In the genomic region with DNA sequence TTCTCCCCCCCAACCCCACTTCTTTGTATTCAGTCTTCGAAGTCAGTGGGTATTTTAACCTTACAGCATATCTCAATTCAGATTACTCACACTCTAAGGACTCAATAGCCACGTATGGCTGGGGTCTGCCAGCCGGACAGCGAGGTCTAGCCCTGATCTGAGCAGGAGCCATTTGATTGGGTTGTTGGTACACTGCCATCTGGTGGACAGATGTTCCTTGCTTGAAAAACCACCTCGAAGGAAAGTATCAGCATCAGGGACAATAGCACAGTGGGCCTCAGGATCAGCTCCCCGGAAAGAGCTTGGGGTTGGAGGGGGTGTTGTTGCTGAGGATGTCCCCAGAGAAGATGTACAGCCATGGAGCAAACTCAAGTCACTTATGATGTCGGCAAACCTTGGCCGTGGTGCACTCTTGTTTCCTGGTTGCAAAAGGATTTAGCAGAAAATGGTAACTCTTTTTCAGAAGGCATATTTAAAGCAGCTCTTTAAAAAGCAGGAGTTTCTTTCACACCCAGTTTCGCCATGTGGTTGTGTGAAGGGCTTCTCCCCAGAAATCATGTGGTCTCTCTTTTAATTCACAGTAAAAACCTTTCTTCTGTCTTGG, we compare ENCODE assay signal across 8 cellular contexts. TPM values are rescaled to one million over a fixed set of nuclear protein-coding genes. Genes with fewer than 3 reads are reported as not detected.
DNase-seq lines count a peak whose midpoint lies in the region; ATAC-seq and TF ChIP-seq lines count a peak whose summit lies in the region.

No MANE protein-coding gene starts in this region.

- no peaks in the 10 kb centered on the region for H3K27me3 ChIP-seq in lung (ENCODE audit: control insufficient read depth, insufficient read depth)

- H3K36me3 Mint-ChIP-seq in stimulated activated memory B cell treated with anti-CD40 and anti-IgM and Interleukin-4, amounts not matched to agents 10 μg/mL and 1 μg/mL and 100 μg/mL, for 72 hours, result no peaks in the 10 kb centered on the region

- H3K4me1 ChIP-seq in lung (ENCODE audit: control insufficient read depth in 2 of 2, insufficient read depth in 2 of 2, low read length in 2 of 2), result no peaks in the 10 kb centered on the region

- TF ChIP-seq CTCF in lung (IDR thresholded peaks at IDR 0.05; ENCODE audit: control extremely low read depth, extremely low read depth), result peak; percentile 57

- H3K27me3 Mint-ChIP-seq in stimulated activated memory B cell treated with anti-CD40 and anti-IgM and Interleukin-4, amounts not matched to agents 10 μg/mL and 1 μg/mL and 100 μg/mL, for 72 hours, result peaks cover 33% of the 10 kb centered on the region

- H3K4me1 Mint-ChIP-seq in stimulated activated memory B cell treated with anti-CD40 and anti-IgM and Interleukin-4, amounts not matched to agents 10 μg/mL and 1 μg/mL and 100 μg/mL, for 72 hours, result no peaks in the 10 kb centered on the region

- no peak overlapping the region for H3K4me3 Mint-ChIP-seq in stimulated activated memory B cell treated with anti-CD40 and anti-IgM and Interleukin-4, amounts not matched to agents 10 μg/mL and 1 μg/mL and 100 μg/mL, for 72 hours

- 22% methylated on average over 9 of the region's 9 CpGs for WGBS in lung, 2 donors

- no peaks in the 10 kb centered on the region for H3K9me3 ChIP-seq in lung (ENCODE audit: control insufficient read depth in 2 of 2, insufficient read depth in 1 of 2, low read length in 1 of 2)

- peak; percentile 74 for ATAC-seq in HG02885 (IDR thresholded peaks at IDR 0.05; ENCODE audit: poor library complexity, unreplicated experiment)
- ATAC-seq in lung (ENCODE audit: insufficient read depth, low FRiP score), result peak; percentile 66
- ATAC-seq in stimulated activated memory B cell treated with anti-CD40 and anti-IgM and Interleukin-4, amounts not matched to agents 10 μg/mL and 1 μg/mL and 100 μg/mL, for 72 hours, result peak; percentile 64
- ATAC-seq in GM21619 (IDR thresholded peaks at IDR 0.05; ENCODE audit: unreplicated experiment), result no peak

- no peak overlapping the region for H3K4me3 ChIP-seq in lung

- H3K27ac ChIP-seq in lung (ENCODE audit: low read depth in 1 of 2, low read length in 1 of 2), result no peak overlapping the region

- no peak overlapping the region for H3K27ac Mint-ChIP-seq in stimulated activated memory B cell treated with anti-CD40 and anti-IgM and Interleukin-4, amounts not matched to agents 10 μg/mL and 1 μg/mL and 100 μg/mL, for 72 hours

- no peaks in the 10 kb centered on the region for H3K36me3 ChIP-seq in lung (ENCODE audit: control insufficient read depth in 2 of 2, insufficient read depth in 2 of 2, low read length in 2 of 2)

- DNase-seq in EH (ENCODE audit: low read depth) (peak; percentile 64), NCI-H748 (lab: John Stamatoyannopoulos, UW; ENCODE audit: unreplicated experiment) (peak; percentile 88), lung (ENCODE audit: low spot score) (peak; percentile 52)
- DNase-seq in activated CD4-positive, alpha-beta T cell treated with anti-CD3 and anti-CD28 coated beads, Interleukin-2, amount 50 U/mL, for 4 hours, result peak; percentile 25 to 31
- peak; percentile 56 for DNase-seq in effector CD4-positive, alpha-beta T cell

- no peaks in the 10 kb centered on the region for H3K9me3 Mint-ChIP-seq in stimulated activated memory B cell treated with anti-CD40 and anti-IgM and Interleukin-4, amounts not matched to agents 10 μg/mL and 1 μg/mL and 100 μg/mL, for 72 hours

RNA-seq across cellular contexts. Expression of gene KCNMB1, which starts 31.7 kb away (rescaled TPM):
- total RNA-seq in lung, result 1 to 10 TPM; 1.4 to 5.2 TPM
- 1 to 10 TPM; 2.1 to 2.5 TPM for polyA plus RNA-seq in lung

Comparison
In these comparisons a context has a peak if more than half of its experiments do, and no peak if none do; other contexts are left out.
1. DNase-seq: peak in every context shown above with its lines; median percentile 88 in NCI-H748; 64 in EH; 56 in effector CD4-positive, alpha-beta T cell; 52 in lung; 28 in activated CD4-positive, alpha-beta T cell treated with anti-CD3 and anti-CD28 coated beads, Interleukin-2, amount 50 U/mL, for 4 hours.